8 cellular contexts compared by ENCODE assay signal in genomic region chr13:114129649-114130062, GRCh38. TPM values are rescaled to one million over a fixed set of nuclear protein-coding genes. Genes with fewer than 3 reads are reported as not detected.
A peak's percentile ranks its signal among the peaks of the same experiment; 100 is the strongest.
DNase-seq lines count a peak whose midpoint lies in the region; ATAC-seq, FAIRE-seq and TF ChIP-seq lines count a peak whose summit lies in the region.

No MANE protein-coding gene starts in this region.

- DNase-seq in activated CD8-positive, alpha-beta memory T cell treated with anti-CD3 and anti-CD28 coated beads, Interleukin-2, amount 10 ng/mL, durations not matched to agents 7 days and 5 days: no peak
- DNase-seq in activated CD8-positive, alpha-beta memory T cell treated with anti-CD3 and anti-CD28 coated beads, Interleukin-2, amount 50 U/mL, for 4 hours: no peak
- peak; percentile 84 for DNase-seq in activated CD8-positive, alpha-beta T cell treated with anti-CD3 and anti-CD28 coated beads for 36 hours
- peak; percentile 25 for DNase-seq in kidney
- no peak for DNase-seq in SHP77 treated with DMSO at 0.1 percent for 48 hours (lab: John Stamatoyannopoulos, UW)
- DNase-seq in anterior cingulate cortex (lab: John Stamatoyannopoulos, UW): no peak

- H3K27me3 ChIP-seq in subcutaneous abdominal adipose tissue (ENCODE audit: control insufficient read depth in 5 of 5, insufficient read depth in 4 of 5, low read length in 5 of 5): no peaks in the 10 kb centered on the region

- H3K4me3 ChIP-seq in kidney (ENCODE audit: low read length in 2 of 2): no peak overlapping the region
- H3K4me3 ChIP-seq in subcutaneous abdominal adipose tissue (ENCODE audit: low read depth in 1 of 5, low read length in 5 of 5): peak overlapping the region in 4 of 5 donors; percentile 4 to 92 (median 55)

- H3K4me1 Mint-ChIP-seq in activated CD8-positive, alpha-beta memory T cell treated with anti-CD3 and anti-CD28 coated beads, Interleukin-2, amount 10 ng/mL, durations not matched to agents 7 days and 5 days: peaks cover 74% of the 10 kb centered on the region
- H3K4me1 Mint-ChIP-seq in activated CD8-positive, alpha-beta T cell treated with anti-CD3 and anti-CD28 coated beads for 36 hours (ENCODE audit: low read depth): peaks cover 55% of the 10 kb centered on the region

- H3K27ac Mint-ChIP-seq in activated CD8-positive, alpha-beta memory T cell treated with anti-CD3 and anti-CD28 coated beads, Interleukin-2, amount 10 ng/mL, durations not matched to agents 7 days and 5 days: peak overlapping the region; percentile 84
- peak overlapping the region; percentile 91 for H3K27ac Mint-ChIP-seq in activated CD8-positive, alpha-beta T cell treated with anti-CD3 and anti-CD28 coated beads for 36 hours

- H3K9me3 Mint-ChIP-seq in activated CD8-positive, alpha-beta memory T cell treated with anti-CD3 and anti-CD28 coated beads, Interleukin-2, amount 10 ng/mL, durations not matched to agents 7 days and 5 days (ENCODE audit: low read depth): peaks cover 2% of the 10 kb centered on the region
- H3K9me3 Mint-ChIP-seq in activated CD8-positive, alpha-beta T cell treated with anti-CD3 and anti-CD28 coated beads for 36 hours: peaks cover 11% of the 10 kb centered on the region

- H3K4me1 ChIP-seq in kidney (ENCODE audit: control insufficient read depth in 1 of 2, insufficient read depth in 1 of 2, low read depth in 1 of 2, low read length in 2 of 2) (peaks cover 38 to 51% of the 10 kb centered on the region in 2 donors), subcutaneous abdominal adipose tissue (ENCODE audit: control insufficient read depth in 5 of 5, insufficient read depth in 5 of 5, low read length in 5 of 5) (peaks cover 10 to 75% (median 52%) of the 10 kb centered on the region in 5 donors)

- peak overlapping the region; percentile 90 for H3K4me3 Mint-ChIP-seq in activated CD8-positive, alpha-beta memory T cell treated with anti-CD3 and anti-CD28 coated beads, Interleukin-2, amount 10 ng/mL, durations not matched to agents 7 days and 5 days
- H3K4me3 Mint-ChIP-seq in activated CD8-positive, alpha-beta T cell treated with anti-CD3 and anti-CD28 coated beads for 36 hours: peak overlapping the region; percentile 99

- no peak for TF ChIP-seq CTCF in activated CD8-positive, alpha-beta T cell treated with anti-CD3 and anti-CD28 coated beads for 36 hours (IDR thresholded peaks at IDR 0.05)
- no peak for TF ChIP-seq CTCF in kidney (IDR thresholded peaks at IDR 0.05; ENCODE audit: borderline replicate concordance, extremely low read depth, insufficient read depth)

- intact Hi-C loops in activated CD8-positive, alpha-beta T cell treated with anti-CD3 and anti-CD28 coated beads for 36 hours (cut with micrococcal nuclease): loop anchor here (1.0 to 5.0 kb wide), 3 partner anchors 19 to 98 kb away; no protein-coding TSS in a partner anchor
- intact Hi-C loops in kidney (cut with DNase I): no loop called here

- H3K36me3 ChIP-seq in kidney (ENCODE audit: control insufficient read depth in 1 of 2, insufficient read depth in 2 of 2, low read length in 2 of 2) (no peaks in the 10 kb centered on the region), subcutaneous abdominal adipose tissue (ENCODE audit: control insufficient read depth in 5 of 5, insufficient read depth in 5 of 5, low read length in 5 of 5) (peaks cover 0 to 5% (median 0%) of the 10 kb centered on the region in 5 donors)

- H3K9ac ChIP-seq in kidney (ENCODE audit: low read length in 2 of 2) (peak overlapping the region in 1 of 2 donors; percentile 20), subcutaneous abdominal adipose tissue (ENCODE audit: low read length in 5 of 5) (peak overlapping the region in 3 of 5 donors; percentile 40 to 82 (median 59))

- H3K27ac ChIP-seq in kidney (ENCODE audit: low read depth in 2 of 2, low read length in 2 of 2) (peak overlapping the region; percentile 62 to 77), subcutaneous abdominal adipose tissue (ENCODE audit: low read depth, low read length) (peak overlapping the region; percentile 87)

- H3K27me3 Mint-ChIP-seq in activated CD8-positive, alpha-beta memory T cell treated with anti-CD3 and anti-CD28 coated beads, Interleukin-2, amount 10 ng/mL, durations not matched to agents 7 days and 5 days: peaks cover 6% of the 10 kb centered on the region
- no peaks in the 10 kb centered on the region for H3K27me3 Mint-ChIP-seq in activated CD8-positive, alpha-beta T cell treated with anti-CD3 and anti-CD28 coated beads for 36 hours

- ATAC-seq in activated CD8-positive, alpha-beta memory T cell treated with anti-CD3 and anti-CD28 coated beads, Interleukin-2, amount 10 ng/mL, durations not matched to agents 7 days and 5 days: peak; percentile 3
- ATAC-seq in activated CD8-positive, alpha-beta T cell treated with anti-CD3 and anti-CD28 coated beads for 36 hours: peak; percentile 29
- ATAC-seq in HG03571 (IDR thresholded peaks at IDR 0.05; ENCODE audit: unreplicated experiment): no peak

- POLR2A ChIA-PET in activated CD8-positive, alpha-beta T cell treated with anti-CD3 and anti-CD28 coated beads for 36 hours (lab: Charles Lee): interaction anchor here (0.6 to 12.3 kb wide), 10 partner anchors 11 to 101 kb away, joined by 3 to 99 read pairs (median 8); no protein-coding TSS in a partner anchor

- H3K36me3 Mint-ChIP-seq in activated CD8-positive, alpha-beta memory T cell treated with anti-CD3 and anti-CD28 coated beads, Interleukin-2, amount 10 ng/mL, durations not matched to agents 7 days and 5 days: peaks cover 25% of the 10 kb centered on the region
- H3K36me3 Mint-ChIP-seq in activated CD8-positive, alpha-beta T cell treated with anti-CD3 and anti-CD28 coated beads for 36 hours (ENCODE audit: low read depth): peaks cover 33% of the 10 kb centered on the region

- H3K9me3 ChIP-seq in kidney (ENCODE audit: control insufficient read depth in 1 of 2, low read length in 2 of 2) (no peaks in the 10 kb centered on the region), subcutaneous abdominal adipose tissue (ENCODE audit: control insufficient read depth in 5 of 5, low read length in 5 of 5) (no peaks in the 10 kb centered on the region)

- CTCF ChIA-PET in activated CD8-positive, alpha-beta memory T cell treated with anti-CD3 and anti-CD28 coated beads, Interleukin-2, amount 10 ng/mL, durations not matched to agents 7 days and 5 days (lab: Charles Lee): interaction anchor here (0.9 to 3.0 kb wide), 4 partner anchors 19 to 97 kb away, joined by 3 to 9 read pairs (median 8); no protein-coding TSS in a partner anchor
- CTCF ChIA-PET in activated CD8-positive, alpha-beta T cell treated with anti-CD3 and anti-CD28 coated beads for 36 hours (lab: Charles Lee): interaction anchor here (1.0 to 4.0 kb wide), 2 partner anchors 11 to 19 kb away, joined by 3 to 15 read pairs; no protein-coding TSS in a partner anchor

- no peak for FAIRE-seq in kidney (lab: Jason Lieb, UNC)

RNA-seq across cellular contexts. Expression of gene RASA3, which starts 2.8 kb away (rescaled TPM):
- 10 to 100 TPM; 16.3 to 49.2 TPM for total RNA-seq in activated CD8-positive, alpha-beta memory T cell treated with anti-CD3 and anti-CD28 coated beads, Interleukin-2, amount 10 ng/mL, durations not matched to agents 7 days and 5 days
- total RNA-seq in activated CD8-positive, alpha-beta T cell treated with anti-CD3 and anti-CD28 coated beads for 36 hours: 10 to 100 TPM; 28.9 to 32.3 TPM
- 28.8 TPM for total RNA-seq in kidney
- polyA plus RNA-seq in kidney (ENCODE audit: insufficient read depth, low read depth, low replicate concordance): 4.2 TPM

RNA-seq across cellular contexts. Expression of gene CFAP97D2, which starts 49.4 kb away (rescaled TPM):
- total RNA-seq in activated CD8-positive, alpha-beta memory T cell treated with anti-CD3 and anti-CD28 coated beads, Interleukin-2, amount 10 ng/mL, durations not matched to agents 7 days and 5 days: not detected
- not detected for total RNA-seq in activated CD8-positive, alpha-beta T cell treated with anti-CD3 and anti-CD28 coated beads for 36 hours
- total RNA-seq in kidney: not detected
- not detected for polyA plus RNA-seq in kidney (ENCODE audit: insufficient read depth, low read depth, low replicate concordance)

Comparison
In these comparisons a context has a peak if more than half of its experiments do, and no peak if none do; other contexts are left out.
1. DNase-seq: peak in activated CD8-positive, alpha-beta T cell treated with anti-CD3 and anti-CD28 coated beads for 36 hours (single experiment) and kidney (single experiment); none in activated CD8-positive, alpha-beta memory T cell treated with anti-CD3 and anti-CD28 coated beads, Interleukin-2, amount 10 ng/mL, durations not matched to agents 7 days and 5 days (single experiment), activated CD8-positive, alpha-beta memory T cell treated with anti-CD3 and anti-CD28 coated beads, Interleukin-2, amount 50 U/mL, for 4 hours (single experiment), SHP77 treated with DMSO at 0.1 percent for 48 hours (single experiment) and anterior cingulate cortex (0 of 58).
2. H3K4me3 ChIP-seq: peak in subcutaneous abdominal adipose tissue (4 of 5); none in kidney (0 of 2).